Comparison of ENCODE assay signal across 20 cellular contexts in genomic region chr2:36616947-36617346, GRCh38. TPM values are rescaled to one million over a fixed set of nuclear protein-coding genes. Genes with fewer than 3 reads are reported as not detected.
DNase-seq lines count a peak whose midpoint lies in the region; ATAC-seq, FAIRE-seq and TF ChIP-seq lines count a peak whose summit lies in the region.
"Had no signal": no experiment of that assay in that cellular context is flagged by ENCODE, and none has a peak within 500 bp of the region (broad histone marks: within the 10 kb centered on the region; RNA-seq: fewer than 3 reads in every experiment).

No MANE protein-coding gene starts in this region.

- H3K4me2 ChIP-seq in K562 (ENCODE audit: insufficient read depth, low read length) (no peak overlapping the region), neuronal stem cell (ENCODE audit: insufficient read depth, low read length, poor library complexity, severe bottlenecking) (no peak overlapping the region), Karpas-422 (ENCODE audit: low read depth, low read length, poor library complexity, severe bottlenecking) (no peak overlapping the region)
- H3K4me2 ChIP-seq: BLaER1 treated with 17β-estradiol and CSF1 and Interleukin-3, amounts not matched to agents 10 nM and 100 nM had no signal

- in situ Hi-C loops in K562 (cut with MboI), result no loop called here

- H3K79me2 ChIP-seq in K562 (ENCODE audit: control insufficient read depth, insufficient read depth, low read length), result no peaks in the 10 kb centered on the region
- no peaks in the 10 kb centered on the region for H3K79me2 ChIP-seq in Karpas-422 (ENCODE audit: low read length)

- no peak overlapping the region for H3K23ac ChIP-seq in neuronal stem cell (ENCODE audit: low read depth, low read length, poor library complexity)

- POLR2A ChIA-PET in K562 (lab: Yijun Ruan, JAX), result interaction anchor here (1.9 kb wide), 1 partner anchor 8 kb away, joined by 7 read pairs; no protein-coding TSS in a partner anchor

- no peak for TF ChIP-seq POLR2A in K562 (conservative IDR thresholded peaks at IDR 0.05)

- no peak overlapping the region for H3K9ac ChIP-seq in HUES64 (ENCODE audit: low read depth, low read length)
- no peak overlapping the region for H3K9ac ChIP-seq in K562 (ENCODE audit: insufficient read depth in 1 of 2, low read depth in 2 of 2, low read length in 2 of 2)
- H3K9ac ChIP-seq in neuronal stem cell (ENCODE audit: low read depth, low read length, poor library complexity), result no peak overlapping the region
- no peak overlapping the region for H3K9ac ChIP-seq in Karpas-422 (ENCODE audit: low read length)
- H3K9ac ChIP-seq: BLaER1 treated with 17β-estradiol and CSF1 and Interleukin-3, amounts not matched to agents 10 nM and 100 nM had no signal

- no peaks in the 10 kb centered on the region for H3K79me1 ChIP-seq in neuronal stem cell (ENCODE audit: low read depth, low read length)

- no peak overlapping the region for H4K8ac ChIP-seq in neuronal stem cell (ENCODE audit: low read depth, low read length)

- no peaks in the 10 kb centered on the region for H3K9me1 ChIP-seq in K562 (ENCODE audit: control insufficient read depth, insufficient read depth, low read length)

- TF ChIP-seq EP300 in K562 (IDR thresholded peaks at IDR 0.05; ENCODE audit: low read length), result no peak

- DNase-seq in K562 (ENCODE audit: extremely low read depth in 1 of 4, low spot score in 3 of 4) (no peak), iPS DF 6.9 (ENCODE audit: low read depth, low spot score) (peak; percentile 35), neuronal stem cell (ENCODE audit: low spot score) (no peak), H4 (ENCODE audit: low spot score) (no peak), hippocampal formation (lab: John Stamatoyannopoulos, UW) (no peak), Karpas-422 (no peak)
- DNase-seq: CD8-positive, alpha-beta memory T cell; DND-41; HCEC 1CT; MM.1S; NCI-H1092 treated with DMSO at 0.1 percent for 48 hours; NCI-H146; NCI-H2029 treated with DMSO at 0.1 percent for 48 hours; NCI-H510A; NCI-H748 treated with DMSO at 0.1 percent for 48 hours; SHP77 had no signal

- H2AFZ ChIP-seq in K562 (ENCODE audit: low read depth, low read length) (no peak overlapping the region), neuronal stem cell (ENCODE audit: low read length) (peak overlapping the region; percentile 37), Karpas-422 (ENCODE audit: low read length) (no peak overlapping the region)

- no peaks in the 10 kb centered on the region for H4K20me1 ChIP-seq in K562 (replicated peaks; ENCODE audit: control insufficient read depth, insufficient read depth, low read length)
- no peaks in the 10 kb centered on the region for H4K20me1 ChIP-seq in Karpas-422 (ENCODE audit: insufficient read depth, low read depth, low read length)
- H4K20me1 ChIP-seq: BLaER1 treated with 17β-estradiol and CSF1 and Interleukin-3, amounts not matched to agents 10 nM and 100 nM had no signal

- H2AK5ac ChIP-seq in neuronal stem cell (ENCODE audit: low read depth, low read length), result no peak overlapping the region

- no peak overlapping the region for H3K4ac ChIP-seq in neuronal stem cell (ENCODE audit: low read length)

- no peak overlapping the region for H4K91ac ChIP-seq in neuronal stem cell (ENCODE audit: low read depth, low read length, poor library complexity)

- no peak overlapping the region for H2BK12ac ChIP-seq in neuronal stem cell (ENCODE audit: low read length)

- H3K4me3 ChIP-seq in HUES64 (ENCODE audit: low read length) (no peak overlapping the region), K562 (no peak overlapping the region), iPS DF 6.9 (ENCODE audit: low read length) (no peak overlapping the region), neuronal stem cell (ENCODE audit: low read length in 2 of 2) (no peak overlapping the region), Karpas-422 (ENCODE audit: low read length) (no peak overlapping the region)
- H3K4me3 ChIP-seq: BLaER1 treated with 17β-estradiol and CSF1 and Interleukin-3, amounts not matched to agents 10 nM and 100 nM had no signal

- TF ChIP-seq RAD21 in K562 (CRISPR knock-in tag; conservative IDR thresholded peaks at IDR 0.05 in 1 of 2, IDR thresholded peaks at IDR 0.05 in 1 of 2), result no peak

- TF ChIP-seq CTCF in K562 (IDR thresholded peaks at IDR 0.05 in 2 of 3, conservative IDR thresholded peaks at IDR 0.05 in 1 of 3; ENCODE audit: insufficient read depth in 2 of 3, low read depth in 1 of 3, low read length in 3 of 3), result no peak

- BruUV-seq in K562 (replicated peaks; lab: Mats Ljungman, UMichigan), result no TSS peak

- no peak overlapping the region for H2BK5ac ChIP-seq in neuronal stem cell (ENCODE audit: low read length)

- peaks cover 37% of the 10 kb centered on the region for H3K4me1 ChIP-seq in HUES64 (ENCODE audit: insufficient read depth, low read length)
- no peaks in the 10 kb centered on the region for H3K4me1 ChIP-seq in K562 (replicated peaks in 1 of 2; ENCODE audit: control insufficient read depth in 2 of 2, insufficient read depth in 2 of 2, low read length in 2 of 2)
- H3K4me1 ChIP-seq in iPS DF 6.9 (ENCODE audit: control insufficient read depth, insufficient read depth, low read length), result 0 out of 2 replicates have a peak, but pooled peaks cover 3% of the 10 kb centered on the region
- H3K4me1 ChIP-seq in neuronal stem cell (ENCODE audit: control insufficient read depth in 2 of 2, insufficient read depth in 1 of 2, low read depth in 1 of 2, low read length in 2 of 2), result peaks cover 0 to 2% of the 10 kb centered on the region in 2 donors
- H3K4me1 ChIP-seq in Karpas-422 (ENCODE audit: low read length), result peaks cover 3% of the 10 kb centered on the region
- H3K4me1 ChIP-seq: BLaER1 treated with 17β-estradiol and CSF1 and Interleukin-3, amounts not matched to agents 10 nM and 100 nM had no signal

- H3K27ac ChIP-seq in HUES64 (ENCODE audit: low read depth, low read length) (peak overlapping the region; percentile 59; the same call in 1 of the 2 replicates), K562 (ENCODE audit: extremely low read depth, low read depth, low read length) (no peak overlapping the region), iPS DF 6.9 (ENCODE audit: low read length) (no peak overlapping the region), neuronal stem cell (replicated peaks; ENCODE audit: low read length) (no peak overlapping the region), Karpas-422 (ENCODE audit: low read length) (no peak overlapping the region)
- H3K27ac ChIP-seq: BLaER1 treated with 17β-estradiol and CSF1 and Interleukin-3, amounts not matched to agents 10 nM and 100 nM; HL-60 had no signal

- H3K36me3 ChIP-seq in HUES64 (ENCODE audit: insufficient read depth, low read length), result no peaks in the 10 kb centered on the region
- no peaks in the 10 kb centered on the region for H3K36me3 ChIP-seq in K562 (ENCODE audit: control insufficient read depth, insufficient read depth, low read length)
- no peaks in the 10 kb centered on the region for H3K36me3 ChIP-seq in iPS DF 6.9 (ENCODE audit: control insufficient read depth, insufficient read depth, low read length)
- no peaks in the 10 kb centered on the region for H3K36me3 ChIP-seq in neuronal stem cell (replicated peaks in 1 of 2; ENCODE audit: control insufficient read depth in 2 of 2, insufficient read depth in 2 of 2, low read length in 2 of 2)
- no peaks in the 10 kb centered on the region for H3K36me3 ChIP-seq in Karpas-422 (ENCODE audit: insufficient read depth, low read length)
- H3K36me3 ChIP-seq: BLaER1 treated with 17β-estradiol and CSF1 and Interleukin-3, amounts not matched to agents 10 nM and 100 nM had no signal

- H3K27me3 ChIP-seq in HUES64 (ENCODE audit: insufficient read depth, low read length) (no peaks in the 10 kb centered on the region), K562 (ENCODE audit: control insufficient read depth in 2 of 2, insufficient read depth in 2 of 2, low read length in 2 of 2) (peaks cover 0 to 4% of the 10 kb centered on the region in 2 experiments; a peak in 2 of 5 replicates), iPS DF 6.9 (ENCODE audit: control insufficient read depth, insufficient read depth, low read length) (no peaks in the 10 kb centered on the region), neuronal stem cell (ENCODE audit: control insufficient read depth in 3 of 3, insufficient read depth in 3 of 3, low read depth in 1 of 3, low read length in 3 of 3) (peaks cover 0 to 3% (median 0%) of the 10 kb centered on the region in 3 experiments), Karpas-422 (ENCODE audit: low read length) (no peaks in the 10 kb centered on the region; the same call in 1 of the 2 replicates)
- H3K27me3 ChIP-seq: BLaER1 treated with 17β-estradiol and CSF1 and Interleukin-3, amounts not matched to agents 10 nM and 100 nM had no signal

- H3K9me3 ChIP-seq in HUES64 (ENCODE audit: insufficient read depth, low read depth, low read length) (no peaks in the 10 kb centered on the region), K562 (replicated peaks; ENCODE audit: control insufficient read depth, insufficient read depth, low read depth, low read length) (no peaks in the 10 kb centered on the region), iPS DF 6.9 (ENCODE audit: control insufficient read depth, insufficient read depth, low read length) (no peaks in the 10 kb centered on the region), neuronal stem cell (replicated peaks in 1 of 2; ENCODE audit: control insufficient read depth in 2 of 2, insufficient read depth in 1 of 2, low read depth in 1 of 2, low read length in 2 of 2) (no peaks in the 10 kb centered on the region), Karpas-422 (ENCODE audit: low read length) (no peaks in the 10 kb centered on the region)
- H3K9me3 ChIP-seq: BLaER1 treated with 17β-estradiol and CSF1 and Interleukin-3, amounts not matched to agents 10 nM and 100 nM had no signal

- no peak for FAIRE-seq in K562 (lab: Jason Lieb, UNC)
- FAIRE-seq: G401.6 had no signal

- no peak overlapping the region for H3K18ac ChIP-seq in neuronal stem cell (ENCODE audit: low read length)

- H2BK15ac ChIP-seq in neuronal stem cell (ENCODE audit: low read length), result no peak overlapping the region

- intact Hi-C loops in K562 (cut with micrococcal nuclease), result no loop called here

- H3K9me2 ChIP-seq in Karpas-422 (replicated peaks; ENCODE audit: insufficient read depth, low read length), result no peaks in the 10 kb centered on the region

- ATAC-seq in K562, result no peak

- no peak overlapping the region for H3K14ac ChIP-seq in neuronal stem cell (ENCODE audit: low read length)

- CTCF ChIA-PET in K562 (lab: Yijun Ruan, JAX; ENCODE audit: low intra/inter-chr PET ratio), result no interaction called here

- H2BK120ac ChIP-seq in neuronal stem cell (ENCODE audit: low read depth, low read length), result no peak overlapping the region

RNA-seq across cellular contexts. Expression of gene FEZ2, which starts 19.0 kb away (rescaled TPM):
- polyA plus RNA-seq in HUES64 (2013, experiment 1 of 2), result 21.7 TPM
- 34.9 TPM for polyA plus RNA-seq in HUES64 (2013, experiment 2 of 2)
- total RNA-seq in K562 (2011; cell fraction: chromatin; rRNA removed; ENCODE audit: low replicate concordance), result 20.5 and 72.9 TPM in 2 replicates
- 7.5 and 10.5 TPM in 2 replicates for total RNA-seq in K562 (2011; cell fraction: nucleolus; rRNA removed)
- total RNA-seq in K562 (2011; cell fraction: nucleoplasm; rRNA removed), result 30.0 and 48.2 TPM in 2 replicates
- total RNA-seq in K562 (2014; rRNA removed), result 19.7 and 20.0 TPM in 2 replicates
- total RNA-seq in K562 (2014; rRNA removed; fragmentation: Illumina TruSeq; extraction: Trizol), result 28.8 and 42.9 TPM in 2 replicates
- total RNA-seq in K562 (2015; rRNA removed; fragmentation: Illumina TruSeq; extraction: Trizol), result 28.3 and 28.7 TPM in 2 replicates
- 19.2 and 20.1 TPM in 2 replicates for total RNA-seq in K562 (2021)
- polyA plus RNA-seq in K562 (2011; rRNA removed), result 29.7 and 35.5 TPM in 2 replicates
- polyA plus RNA-seq in K562 (2011; cell fraction: cytosol; rRNA removed), result 5.4 and 14.7 TPM in 2 replicates
- polyA plus RNA-seq in K562 (2011; cell fraction: nucleus; rRNA removed), result 11.1 and 17.5 TPM in 2 replicates
- 18.8 and 23.4 TPM in 2 replicates for polyA plus RNA-seq in K562 (2012)
- 20.9 and 23.8 TPM in 2 replicates for polyA plus RNA-seq in K562 (2014; fragmentation: Illumina TruSeq; extraction: Trizol)
- polyA plus RNA-seq in K562 (2014; fragmentation: Nextera tagmentation; extraction: Ambion mirVana), result 10 to 100 TPM in 1 of 2 experiments, 1 to 10 TPM in 1; 9.9 to 10.8 TPM
- 16.6 and 17.3 TPM in 2 replicates for polyA plus RNA-seq in K562 (2014; rRNA removed)
- 40.5 and 45.0 TPM in 2 replicates for polyA minus RNA-seq in K562 (2011; rRNA and poly(A)+ RNA removed)
- 7.8 and 15.2 TPM in 2 replicates for polyA minus RNA-seq in K562 (2011; cell fraction: cytosol; rRNA and poly(A)+ RNA removed)
- 21.0 and 39.5 TPM in 2 replicates for polyA minus RNA-seq in K562 (2011; cell fraction: nucleus; rRNA and poly(A)+ RNA removed)
- polyA plus RNA-seq in neuronal stem cell (2013, experiment 1 of 2), result 49.3 TPM
- polyA plus RNA-seq in neuronal stem cell (2013, experiment 2 of 2), result 50.9 TPM
- 17.7 and 26.5 TPM in 2 replicates for total RNA-seq in H4 (2014; rRNA removed; shearing (Covaris generic))
- 32.7 and 37.7 TPM in 2 replicates for total RNA-seq in Karpas-422 (2014; rRNA removed; shearing (Covaris generic); ENCODE audit: low replicate concordance)
